ENCODE assay signal across 17 cellular contexts in genomic region chr5:24906689-24907088, GRCh38.
A peak's percentile ranks its signal among the peaks of the same experiment; 100 is the strongest.
DNase-seq lines count a peak whose midpoint lies in the region; ATAC-seq and TF ChIP-seq lines count a peak whose summit lies in the region.
"Had no signal": no experiment of that assay in that cellular context is flagged by ENCODE, and none has a peak within 500 bp of the region (broad histone marks: within the 10 kb centered on the region; RNA-seq: fewer than 3 reads in every experiment).

No MANE protein-coding gene starts in this region.

- no TSS peak for BruUV-seq in MCF 10A (replicated peaks; lab: Mats Ljungman, UMichigan)
- BruUV-seq in PC-3 (replicated peaks; lab: Mats Ljungman, UMichigan) = no TSS peak

- no peak overlapping the region for H3K27ac Mint-ChIP-seq in MCF 10A (ENCODE audit: low read depth, unreplicated experiment)
- H3K27ac Mint-ChIP-seq: B cell; CD4-positive, alpha-beta T cell; CD8-positive, alpha-beta T cell had no signal

- H4K20me1 ChIP-seq in PC-3 (ENCODE audit: low read length) = no peaks in the 10 kb centered on the region
- H4K20me1 ChIP-seq: BLaER1 treated with 17β-estradiol and CSF1 and Interleukin-3, amounts not matched to agents 10 nM and 100 nM had no signal

- intact Hi-C loops in MCF 10A (cut with micrococcal nuclease) (no loop called here), breast epithelium (cut with DNase I; ENCODE audit: low total_unique reads) (no loop called here), PC-3 (cut with micrococcal nuclease) (no loop called here)

- H3K27me3 ChIP-seq in breast epithelium (no peaks in the 10 kb centered on the region), PC-3 (ENCODE audit: low read length) (no peaks in the 10 kb centered on the region)
- H3K27me3 ChIP-seq: BLaER1 treated with 17β-estradiol and CSF1 and Interleukin-3, amounts not matched to agents 10 nM and 100 nM had no signal

- DNase-seq in MCF 10A (ENCODE audit: unreplicated experiment) = peak; percentile 13
- no peak for DNase-seq in breast epithelium (ENCODE audit: low spot score in 2 of 2)
- peak; percentile 59 for DNase-seq in PC-3
- no peak for DNase-seq in hippocampal formation (lab: John Stamatoyannopoulos, UW)
- DNase-seq: AML-193; Caco-2; Calu3; CD4-positive, alpha-beta T cell; CD8-positive, alpha-beta T cell; DMS79 treated with DMSO at 0.1 percent for 48 hours; GF-D8 had no signal

- no peak overlapping the region for H3K9ac ChIP-seq in PC-3 (ENCODE audit: low read length)
- H3K9ac ChIP-seq: BLaER1 treated with 17β-estradiol and CSF1 and Interleukin-3, amounts not matched to agents 10 nM and 100 nM had no signal

- POLR2A ChIA-PET in MCF 10A (lab: Yijun Ruan, JAX) (interaction anchor here (0.6 kb wide), 1 partner anchor 26 kb away, joined by 4 read pairs; no protein-coding TSS in a partner anchor), PC-3 (lab: Charles Lee; ENCODE audit: unreplicated experiment) (no interaction called here)

- CTCF ChIA-PET in MCF 10A (lab: Yijun Ruan, JAX) = no interaction called here
- CTCF ChIA-PET in PC-3 (lab: Charles Lee) = no interaction called here

- no peaks in the 10 kb centered on the region for H3K36me3 Mint-ChIP-seq in MCF 10A (ENCODE audit: insufficient read depth, unreplicated experiment)
- H3K36me3 Mint-ChIP-seq: CD8-positive, alpha-beta T cell had no signal

- H3K4me3 Mint-ChIP-seq in MCF 10A (ENCODE audit: unreplicated experiment) = no peak overlapping the region
- H3K4me3 Mint-ChIP-seq: B cell; CD4-positive, alpha-beta T cell; CD8-positive, alpha-beta T cell had no signal

- no peaks in the 10 kb centered on the region for H3K36me3 ChIP-seq in breast epithelium
- H3K36me3 ChIP-seq in PC-3 (ENCODE audit: low read depth, low read length) = no peaks in the 10 kb centered on the region
- H3K36me3 ChIP-seq: BLaER1 treated with 17β-estradiol and CSF1 and Interleukin-3, amounts not matched to agents 10 nM and 100 nM had no signal

- H3K4me1 ChIP-seq in breast epithelium (no peaks in the 10 kb centered on the region), PC-3 (ENCODE audit: insufficient read depth, low read length) (peaks cover 10% of the 10 kb centered on the region)
- H3K4me1 ChIP-seq: A549, Caco-2 had no signal

- no peak for TF ChIP-seq POLR2A in breast epithelium (IDR thresholded peaks at IDR 0.05)

- H3K9me2 ChIP-seq in PC-3 (replicated peaks; ENCODE audit: low read length) = no peaks in the 10 kb centered on the region

- H3K27ac ChIP-seq in breast epithelium = no peak overlapping the region
- H3K27ac ChIP-seq in PC-3 (ENCODE audit: low read length) = no peak overlapping the region
- H3K27ac ChIP-seq: 22Rv1; A549; BLaER1 treated with 17β-estradiol and CSF1 and Interleukin-3, amounts not matched to agents 10 nM and 100 nM; C4-2B had no signal

- no peaks in the 10 kb centered on the region for H3F3A ChIP-seq in PC-3 (ENCODE audit: low read length, unreplicated experiment)

- no peaks in the 10 kb centered on the region for H3K79me2 ChIP-seq in PC-3 (ENCODE audit: low read length)

- no peak overlapping the region for H3K4me2 ChIP-seq in PC-3 (ENCODE audit: low read length)
- H3K4me2 ChIP-seq: A549; BLaER1 treated with 17β-estradiol and CSF1 and Interleukin-3, amounts not matched to agents 10 nM and 100 nM had no signal

- ATAC-seq in PC-3 (peak; percentile 79), GM18868 (IDR thresholded peaks at IDR 0.05; ENCODE audit: unreplicated experiment) (no peak)
- ATAC-seq: A549; CD8-positive, alpha-beta T cell had no signal

- no peaks in the 10 kb centered on the region for H3K9me3 ChIP-seq in breast epithelium
- no peaks in the 10 kb centered on the region for H3K9me3 ChIP-seq in PC-3 (ENCODE audit: low read length)
- H3K9me3 ChIP-seq: A549, Caco-2 had no signal

- no peak overlapping the region for H2AFZ ChIP-seq in PC-3 (ENCODE audit: low read length)

- H3K9me3 Mint-ChIP-seq in MCF 10A (ENCODE audit: unreplicated experiment) = no peaks in the 10 kb centered on the region

- no peaks in the 10 kb centered on the region for H3K27me3 Mint-ChIP-seq in MCF 10A (ENCODE audit: insufficient read depth, unreplicated experiment)
- H3K27me3 Mint-ChIP-seq: B cell; CD4-positive, alpha-beta T cell had no signal

- H3K4me1 Mint-ChIP-seq in MCF 10A (ENCODE audit: insufficient read depth, unreplicated experiment) = peaks cover 26% of the 10 kb centered on the region
- H3K4me1 Mint-ChIP-seq: B cell had no signal

- H3K4me3 ChIP-seq in breast epithelium (no peak overlapping the region), PC-3 (ENCODE audit: low read length) (no peak overlapping the region)
- H3K4me3 ChIP-seq: A549; BLaER1 treated with 17β-estradiol and CSF1 and Interleukin-3, amounts not matched to agents 10 nM and 100 nM had no signal

- no peak for TF ChIP-seq CTCF in MCF 10A (IDR thresholded peaks at IDR 0.05; ENCODE audit: unreplicated experiment)
- no peak for TF ChIP-seq CTCF in breast epithelium (IDR thresholded peaks at IDR 0.05)
- no peak for TF ChIP-seq CTCF in PC-3 (conservative IDR thresholded peaks at IDR 0.05; ENCODE audit: low read depth, low read length)

Comparison
In these comparisons a context has a peak if more than half of its experiments do, and no peak if none do; other contexts are left out.
1. DNase-seq: peak in MCF 10A (single experiment) and PC-3 (single experiment); none in breast epithelium (0 of 2) and hippocampal formation (0 of 2).